ENCODE assay signal across 8 cellular contexts in genomic region chrX:18674417-18674787, GRCh38. TPM values are rescaled to one million over a fixed set of nuclear protein-coding genes. Genes with fewer than 3 reads are reported as not detected.
DNase-seq lines count a peak whose midpoint lies in the region; ATAC-seq and TF ChIP-seq lines count a peak whose summit lies in the region.

No MANE protein-coding gene starts in this region.

- H3K4me3 Mint-ChIP-seq in activated T-helper 17 cell treated with anti-CD3 and anti-CD28 coated beads, Interleukin-2, amount 50 U/mL, for 72 hours, result peak overlapping the region; percentile 66

- no peaks in the 10 kb centered on the region for H3K36me3 ChIP-seq in DOHH2 (ENCODE audit: control insufficient read depth, low read length)

- H3K9me2 ChIP-seq in DOHH2 (replicated peaks; ENCODE audit: control insufficient read depth, low read length), result no peaks in the 10 kb centered on the region

- ATAC-seq in GM21723 (IDR thresholded peaks at IDR 0.05; ENCODE audit: unreplicated experiment) (peak; percentile 55), Right ventricle myocardium superior (ENCODE audit: poor library complexity) (peak; percentile 66)
- peak; percentile 45 for ATAC-seq in activated T-helper 17 cell treated with anti-CD3 and anti-CD28 coated beads, Interleukin-2, amount 50 U/mL, for 72 hours (replicated peaks)

- peak overlapping the region; percentile 68 for H3K4me2 ChIP-seq in DOHH2 (ENCODE audit: low read length)

- H3K79me2 ChIP-seq in DOHH2 (ENCODE audit: control insufficient read depth, low read length), result no peaks in the 10 kb centered on the region

- H3K4me3 ChIP-seq in DOHH2 (ENCODE audit: low read length), result peak overlapping the region; percentile 78
- peak overlapping the region; percentile 59 for H3K4me3 ChIP-seq in retinal pigment epithelial cell (ENCODE audit: low read length)

- no peaks in the 10 kb centered on the region for H3K9me3 Mint-ChIP-seq in activated T-helper 17 cell treated with anti-CD3 and anti-CD28 coated beads, Interleukin-2, amount 50 U/mL, for 72 hours

- H3K27me3 Mint-ChIP-seq in activated T-helper 17 cell treated with anti-CD3 and anti-CD28 coated beads, Interleukin-2, amount 50 U/mL, for 72 hours, result no peaks in the 10 kb centered on the region

- H3K9me3 ChIP-seq in DOHH2 (ENCODE audit: control insufficient read depth, insufficient read depth, low read length), result no peaks in the 10 kb centered on the region

- H3K4me1 ChIP-seq in DOHH2 (ENCODE audit: control insufficient read depth, low read length), result peaks cover 4% of the 10 kb centered on the region; the same call in 1 of the 2 replicates

- DNase-seq in Right ventricle myocardium superior (peak; percentile 45), retinal pigment epithelial cell (ENCODE audit: low read depth) (no peak), A172 (ENCODE audit: low spot score) (no peak), KG1 (lab: John Stamatoyannopoulos, UW) (no peak)

- TF ChIP-seq RAD21 in Ishikawa (IDR thresholded peaks at IDR 0.05; ENCODE audit: low read depth), result no peak

- TF ChIP-seq EP300 in Ishikawa (IDR thresholded peaks at IDR 0.05; ENCODE audit: borderline replicate concordance), result no peak

- intact Hi-C loops in Right ventricle myocardium superior (cut with DNase I), result loop anchor here (10.0 kb wide), 1 partner anchor 210 kb away; no protein-coding TSS in a partner anchor

- peak overlapping the region; percentile 48 for H3K27ac ChIP-seq in DOHH2 (ENCODE audit: low read depth, low read length)

- TF ChIP-seq CTCF in DOHH2 (IDR thresholded peaks at IDR 0.05; ENCODE audit: low read depth, low read length, poor library complexity, severe bottlenecking) (no peak), retinal pigment epithelial cell (conservative IDR thresholded peaks at IDR 0.05; ENCODE audit: low read depth, low read length) (no peak)

- no peaks in the 10 kb centered on the region for H3F3A ChIP-seq in DOHH2 (ENCODE audit: control insufficient read depth, insufficient read depth)

- H3K27ac Mint-ChIP-seq in activated T-helper 17 cell treated with anti-CD3 and anti-CD28 coated beads, Interleukin-2, amount 50 U/mL, for 72 hours, result peak overlapping the region; percentile 89

- peaks cover 7% of the 10 kb centered on the region for H3K36me3 Mint-ChIP-seq in activated T-helper 17 cell treated with anti-CD3 and anti-CD28 coated beads, Interleukin-2, amount 50 U/mL, for 72 hours (ENCODE audit: low read depth)

- no peaks in the 10 kb centered on the region for H4K20me1 ChIP-seq in DOHH2 (ENCODE audit: control insufficient read depth, insufficient read depth, low read depth, low read length)

- H3K4me1 Mint-ChIP-seq in activated T-helper 17 cell treated with anti-CD3 and anti-CD28 coated beads, Interleukin-2, amount 50 U/mL, for 72 hours, result no peaks in the 10 kb centered on the region

- H3K27me3 ChIP-seq in DOHH2 (ENCODE audit: control insufficient read depth, low read length), result no peaks in the 10 kb centered on the region

TF ChIP-seq in Ishikawa, 13 proteins besides CTCF, POLR2A, EP300 and RAD21:
- no peak for TF ChIP-seq FOXM1 (IDR thresholded peaks at IDR 0.05; ENCODE audit: borderline replicate concordance, low read depth)
- no peak for TF ChIP-seq EGR1 (IDR thresholded peaks at IDR 0.05)
- no peak for TF ChIP-seq REST (IDR thresholded peaks at IDR 0.05; ENCODE audit: low read depth)
- TF ChIP-seq TEAD4 (IDR thresholded peaks at IDR 0.05), result no peak
- TF ChIP-seq TCF12 (IDR thresholded peaks at IDR 0.05; ENCODE audit: low read depth), result no peak
- TF ChIP-seq MAX (IDR thresholded peaks at IDR 0.05), result no peak
- TF ChIP-seq TAF1 (IDR thresholded peaks at IDR 0.05; ENCODE audit: low read depth), result no peak
- 0 out of 2 replicates have a peak, but pooled peaks have one; percentile 8 for TF ChIP-seq ZBTB7A (IDR thresholded peaks at IDR 0.05; ENCODE audit: low read depth)

RNA-seq across cellular contexts. Expression of gene RS1, which starts 2.5 kb away (rescaled TPM):
- total RNA-seq in activated T-helper 17 cell treated with anti-CD3 and anti-CD28 coated beads, Interleukin-2, amount 50 U/mL, for 72 hours, result not detected
- total RNA-seq in Right ventricle myocardium superior, result not detected
- not detected in 2 replicates for total RNA-seq in A172 (2014; rRNA removed; shearing (Covaris generic))

RNA-seq across cellular contexts. Expression of gene PPEF1, which starts 33.0 kb away (rescaled TPM):
- under 1 TPM in 1 of 2 donors, not detected in 1; 0.13 TPM for total RNA-seq in activated T-helper 17 cell treated with anti-CD3 and anti-CD28 coated beads, Interleukin-2, amount 50 U/mL, for 72 hours
- total RNA-seq in Right ventricle myocardium superior, result 0.30 TPM
- total RNA-seq in A172 (2014; rRNA removed; shearing (Covaris generic)), result 0.05 TPM in 1 of 2 replicates, not detected in the other
